Comparison of ENCODE assay signal across 11 cellular contexts in the genomic region with DNA sequence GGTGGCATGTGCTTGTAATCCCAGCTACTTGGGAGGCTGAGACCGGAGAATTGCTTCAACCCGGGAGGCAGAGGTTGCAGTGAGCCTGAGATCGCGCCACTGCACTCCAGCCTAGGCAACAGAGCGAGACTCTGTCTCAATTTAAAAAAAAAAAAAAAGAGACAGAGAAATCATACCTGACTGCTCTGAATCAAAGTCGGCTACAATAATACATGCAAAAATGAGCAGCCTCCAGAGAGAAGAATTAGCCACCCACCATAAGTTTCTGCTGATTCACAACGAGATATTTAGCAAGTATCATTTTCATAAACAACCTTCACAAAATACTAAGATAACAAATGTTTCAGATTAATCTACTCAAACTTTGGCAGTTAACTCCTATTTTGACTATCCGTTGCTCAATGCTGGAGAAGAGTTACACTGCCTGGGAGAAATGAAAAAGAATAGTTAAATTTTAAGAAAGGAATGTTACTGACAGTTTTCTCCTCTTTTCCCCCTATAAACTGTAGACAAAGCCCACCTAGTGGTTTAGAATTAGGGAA. TPM values are rescaled to one million over a fixed set of nuclear protein-coding genes. Genes with fewer than 3 reads are reported as not detected.
DNase-seq lines count a peak whose midpoint lies in the region; ATAC-seq, FAIRE-seq and TF ChIP-seq lines count a peak whose summit lies in the region.
"Had no signal": no experiment of that assay in that cellular context is flagged by ENCODE, and none has a peak within 500 bp of the region (broad histone marks: within the 10 kb centered on the region; RNA-seq: fewer than 3 reads in every experiment).

No MANE protein-coding gene starts in this region.

- H3K9me3 Mint-ChIP-seq in Caco-2 (ENCODE audit: unreplicated experiment), result no peaks in the 10 kb centered on the region
- H3K9me3 Mint-ChIP-seq: activated naive CD4-positive, alpha-beta T cell treated with anti-CD3 and anti-CD28 coated beads for 36 hours had no signal

- no peak for TF ChIP-seq CTCF in AG10803 (conservative IDR thresholded peaks at IDR 0.05; ENCODE audit: low read length)
- TF ChIP-seq CTCF in HFF-Myc (IDR thresholded peaks at IDR 0.05; ENCODE audit: low read depth, low read length, missing control alignments), result no peak
- no peak for TF ChIP-seq CTCF in lower lobe of right lung (IDR thresholded peaks at IDR 0.05)
- TF ChIP-seq CTCF in Caco-2 (IDR thresholded peaks at IDR 0.05; ENCODE audit: insufficient read depth in 1 of 2, low read depth in 1 of 2, low read length in 1 of 2, severe bottlenecking in 1 of 2, unreplicated experiment in 1 of 2), result no peak
- TF ChIP-seq CTCF in heart left ventricle (IDR thresholded peaks at IDR 0.05), result no peak

- DNase-seq in AG10803 (ENCODE audit: low read depth) (peak; percentile 27), HFF-Myc (ENCODE audit: extremely low read depth, low read depth) (no peak), adipocyte (ENCODE audit: low read depth) (peak; percentile 48), lower lobe of right lung (no peak), Caco-2 (no peak), putamen (ENCODE audit: low spot score) (no peak), heart left ventricle (no peak), GM19239 (ENCODE audit: insufficient read length, low spot score) (no peak)
- DNase-seq: activated CD4-positive, alpha-beta T cell treated with anti-CD3 and anti-CD28 coated beads, Interleukin-2, amount 50 U/mL, for 4 hours; activated naive CD4-positive, alpha-beta T cell treated with anti-CD3 and anti-CD28 coated beads for 36 hours had no signal

- POLR2A ChIA-PET in Caco-2 (lab: Charles Lee), result no interaction called here

- BruUV-seq in Caco-2 (replicated peaks; lab: Mats Ljungman, UMichigan), result no TSS peak

- H3K9me3 ChIP-seq in adipocyte (ENCODE audit: control insufficient read depth, low read length), result no peaks in the 10 kb centered on the region
- H3K9me3 ChIP-seq in lower lobe of right lung, result no peaks in the 10 kb centered on the region
- no peaks in the 10 kb centered on the region for H3K9me3 ChIP-seq in Caco-2
- no peaks in the 10 kb centered on the region for H3K9me3 ChIP-seq in heart left ventricle

- H3K27me3 ChIP-seq in adipocyte (replicated peaks; ENCODE audit: control insufficient read depth, insufficient read depth, low read length), result no peaks in the 10 kb centered on the region
- H3K27me3 ChIP-seq in lower lobe of right lung (ENCODE audit: low read depth), result no peaks in the 10 kb centered on the region
- no peaks in the 10 kb centered on the region for H3K27me3 ChIP-seq in Caco-2 (replicated peaks; ENCODE audit: control insufficient read depth, insufficient read depth, low read length)
- H3K27me3 ChIP-seq in heart left ventricle, result no peaks in the 10 kb centered on the region

- TF ChIP-seq POLR2A in heart left ventricle (IDR thresholded peaks at IDR 0.05), result no peak

- H3K4me3 Mint-ChIP-seq in Caco-2 (ENCODE audit: unreplicated experiment), result no peak overlapping the region

- WGBS in heart left ventricle, 4 donors, result 92 to 95% (median 94%) methylated on average over 8 of the region's 8 CpGs

- peaks cover 33% of the 10 kb centered on the region for H3K4me1 ChIP-seq in adipocyte (ENCODE audit: control insufficient read depth, insufficient read depth, low read length)
- peaks cover 11% of the 10 kb centered on the region for H3K4me1 ChIP-seq in lower lobe of right lung
- H3K4me1 ChIP-seq in Caco-2, result 0 out of 2 replicates have a peak, but pooled peaks cover 4% of the 10 kb centered on the region
- H3K4me1 ChIP-seq in heart left ventricle, result peaks cover 0 to 20% (median 6%) of the 10 kb centered on the region in 12 donors

- H3K27ac Mint-ChIP-seq in Caco-2 (ENCODE audit: unreplicated experiment), result no peak overlapping the region
- H3K27ac Mint-ChIP-seq: activated naive CD4-positive, alpha-beta T cell treated with anti-CD3 and anti-CD28 coated beads for 36 hours had no signal

- FAIRE-seq in GM19239 (lab: Jason Lieb, UNC), result no peak
- FAIRE-seq: GM12892 had no signal

- no peaks in the 10 kb centered on the region for H3K36me3 ChIP-seq in adipocyte (ENCODE audit: control insufficient read depth, insufficient read depth, low read length, severe bottlenecking)
- no peaks in the 10 kb centered on the region for H3K36me3 ChIP-seq in lower lobe of right lung
- no peaks in the 10 kb centered on the region for H3K36me3 ChIP-seq in Caco-2 (ENCODE audit: control insufficient read depth, insufficient read depth, low read length)
- H3K36me3 ChIP-seq in heart left ventricle, result no peaks in the 10 kb centered on the region

- ATAC-seq in lower lobe of right lung (no peak), heart left ventricle (no peak)

- intact Hi-C loops in lower lobe of right lung (cut with DNase I) (no loop called here), Caco-2 (cut with micrococcal nuclease; ENCODE audit: unreplicated experiment) (no loop called here), heart left ventricle (cut with DNase I) (loop anchor here in 3 of 10 donors (2.0 to 5.0 kb wide), 4 partner anchors 31 to 956 kb away; a partner anchor contains a TSS)

- H3K4me1 Mint-ChIP-seq in Caco-2 (ENCODE audit: low read depth, unreplicated experiment), result no peaks in the 10 kb centered on the region

- no peaks in the 10 kb centered on the region for H3K27me3 Mint-ChIP-seq in Caco-2 (ENCODE audit: insufficient read depth, unreplicated experiment)

- peak overlapping the region; percentile 6 for H3K4me3 ChIP-seq in AG10803 (ENCODE audit: low read length)
- peak overlapping the region; percentile 83 for H3K4me3 ChIP-seq in HFF-Myc (replicated peaks; ENCODE audit: low read depth, low read length)
- H3K4me3 ChIP-seq in adipocyte (ENCODE audit: low read length), result peak overlapping the region; percentile 85
- peak overlapping the region; percentile 70 for H3K4me3 ChIP-seq in lower lobe of right lung
- H3K4me3 ChIP-seq in Caco-2 (ENCODE audit: low read depth, low read length), result no peak overlapping the region
- no peak overlapping the region for H3K4me3 ChIP-seq in heart left ventricle

- peak overlapping the region; percentile 82 for H3K9ac ChIP-seq in adipocyte (ENCODE audit: low read length)

- H3K27ac ChIP-seq in lower lobe of right lung (no peak overlapping the region), heart left ventricle (peak overlapping the region in 1 of 12 donors; percentile 94)

- no peaks in the 10 kb centered on the region for H3K36me3 Mint-ChIP-seq in Caco-2 (ENCODE audit: insufficient read depth, unreplicated experiment)

- CTCF ChIA-PET in Caco-2 (lab: Charles Lee), result no interaction called here

RNA-seq across cellular contexts. Expression of a gene that starts 1.5 kb away (rescaled TPM):
- total RNA-seq in lower lobe of right lung (50.6 TPM), Caco-2 (2022) (15.7 and 15.9 TPM in 2 replicates), heart left ventricle (10 to 100 TPM; 49.7 to 85.4 (median 76.1) TPM)
- polyA plus RNA-seq in heart left ventricle, result 10 to 100 TPM; 32.8 to 40.6 TPM

RNA-seq across cellular contexts. Expression of a gene that starts 30.3 kb away (rescaled TPM):
- total RNA-seq in lower lobe of right lung (25.6 TPM), Caco-2 (2022) (20.3 and 20.6 TPM in 2 replicates), heart left ventricle (10 to 100 TPM; 10.8 to 37.6 (median 23.8) TPM)
- 1 to 10 TPM; 7.9 to 9.1 TPM for polyA plus RNA-seq in heart left ventricle

Comparison
In these comparisons a context has a peak if more than half of its experiments do, and no peak if none do; other contexts are left out.
1. DNase-seq: peak in AG10803 (single experiment) and adipocyte (single experiment); none in HFF-Myc (single experiment), lower lobe of right lung (single experiment), Caco-2 (0 of 2), putamen (single experiment), heart left ventricle (0 of 5) and GM19239 (single experiment).
2. H3K4me3 ChIP-seq: peak in AG10803 (single experiment), HFF-Myc (single experiment), adipocyte (single experiment) and lower lobe of right lung (single experiment); none in Caco-2 (single experiment) and heart left ventricle (0 of 12).